Comparison of ENCODE assay signal across 8 cellular contexts in genomic region chr17:3913531-3914318, GRCh38. TPM values are rescaled to one million over a fixed set of nuclear protein-coding genes. Genes with fewer than 3 reads are reported as not detected.
DNase-seq lines count a peak whose midpoint lies in the region; ATAC-seq and TF ChIP-seq lines count a peak whose summit lies in the region.

No MANE protein-coding gene starts in this region.

- no peaks in the 10 kb centered on the region for H3K9me3 ChIP-seq in colonic mucosa

- no peak for TF ChIP-seq POLR2A in lower leg skin (IDR thresholded peaks at IDR 0.05)

- H3K4me3 ChIP-seq in colonic mucosa (no peak overlapping the region), lower leg skin (ENCODE audit: low read depth, poor library complexity, severe bottlenecking) (no peak overlapping the region)

- peak overlapping the region; percentile 71 to 75 for H3K9ac ChIP-seq in colonic mucosa (ENCODE audit: low read depth in 2 of 2, low read length in 2 of 2)

- no peaks in the 10 kb centered on the region for H3K27me3 Mint-ChIP-seq in activated CD4-positive, alpha-beta T cell treated with anti-CD3 and anti-CD28 coated beads, Interleukin-2, amount 10 ng/mL, durations not matched to agents 7 days and 5 days

- WGBS in lower leg skin, 2 donors = 33 to 44% methylated on average over 11 to 15 of the region's 17 CpGs

- no peaks in the 10 kb centered on the region for H3K36me3 ChIP-seq in colonic mucosa

- peak overlapping the region; percentile 10 for H3K27ac Mint-ChIP-seq in activated CD4-positive, alpha-beta T cell treated with anti-CD3 and anti-CD28 coated beads, Interleukin-2, amount 10 ng/mL, durations not matched to agents 7 days and 5 days

- peak; percentile 47 for ATAC-seq in HG02642 (IDR thresholded peaks at IDR 0.05; ENCODE audit: poor library complexity, unreplicated experiment)

- TF ChIP-seq CTCF in colonic mucosa (IDR thresholded peaks at IDR 0.05) (peak; percentile 94), lower leg skin (IDR thresholded peaks at IDR 0.05) (peak in 2 of 3 donors; percentile 56 to 64)

- intact Hi-C loops in colonic mucosa (cut with DNase I) = loop anchor here (10.0 kb wide), 1 partner anchor 161 kb away; no protein-coding TSS in a partner anchor
- intact Hi-C loops in lower leg skin (cut with DNase I; ENCODE audit: low total_unique reads) = loop anchor here (5.0 kb wide), 1 partner anchor 89 kb away; no protein-coding TSS in a partner anchor

- H3K27ac ChIP-seq in colonic mucosa = peak overlapping the region; percentile 63

- CTCF ChIA-PET in activated CD4-positive, alpha-beta T cell treated with anti-CD3 and anti-CD28 coated beads, Interleukin-2, amount 10 ng/mL, durations not matched to agents 7 days and 5 days (lab: Charles Lee) = interaction anchor here (0.6 to 3.5 kb wide), 42 partner anchors 9 to 263 kb away, joined by 3 to 21 read pairs (median 4); partner anchors contain the start of genes CAMKK1, CYB5D2, NCBP3 and ZZEF1

- peaks cover 18% of the 10 kb centered on the region for H3K4me1 ChIP-seq in colonic mucosa

- peaks cover 48% of the 10 kb centered on the region for H3K4me1 Mint-ChIP-seq in activated CD4-positive, alpha-beta T cell treated with anti-CD3 and anti-CD28 coated beads, Interleukin-2, amount 10 ng/mL, durations not matched to agents 7 days and 5 days

- no peak overlapping the region for H3K4me3 Mint-ChIP-seq in activated CD4-positive, alpha-beta T cell treated with anti-CD3 and anti-CD28 coated beads, Interleukin-2, amount 10 ng/mL, durations not matched to agents 7 days and 5 days

- peak; percentile 19 for DNase-seq in DMS153 treated with DMSO at 0.1 percent for 48 hours (lab: John Stamatoyannopoulos, UW; ENCODE audit: unreplicated experiment)
- no peak for DNase-seq in DMS153 (lab: John Stamatoyannopoulos, UW)
- peak; percentile 60 for DNase-seq in NCI-H226
- DNase-seq in activated CD4-positive, alpha-beta T cell treated with anti-CD3 and anti-CD28 coated beads, Interleukin-2, amount 10 ng/mL, durations not matched to agents 7 days and 5 days = peak; percentile 82
- DNase-seq in colonic mucosa = peak; percentile 82
- DNase-seq in lower leg skin (ENCODE audit: low spot score in 2 of 2) = peak; percentile 66 to 94
- DNase-seq in stimulated activated CD4-positive, alpha-beta T cell treated with anti-CD3 and anti-CD28 coated beads, Interleukin-4, amount 100 ng/mL, for 48 hours (ENCODE audit: low read depth in 2 of 2) = peak; percentile 72 to 85

- no peaks in the 10 kb centered on the region for H3K9me3 Mint-ChIP-seq in activated CD4-positive, alpha-beta T cell treated with anti-CD3 and anti-CD28 coated beads, Interleukin-2, amount 10 ng/mL, durations not matched to agents 7 days and 5 days

- POLR2A ChIA-PET in activated CD4-positive, alpha-beta T cell treated with anti-CD3 and anti-CD28 coated beads, Interleukin-2, amount 10 ng/mL, durations not matched to agents 7 days and 5 days (lab: Charles Lee) = no interaction called here

- no peaks in the 10 kb centered on the region for H3K27me3 ChIP-seq in colonic mucosa

- no peaks in the 10 kb centered on the region for H3K36me3 Mint-ChIP-seq in activated CD4-positive, alpha-beta T cell treated with anti-CD3 and anti-CD28 coated beads, Interleukin-2, amount 10 ng/mL, durations not matched to agents 7 days and 5 days (ENCODE audit: low read depth)

RNA-seq across cellular contexts. Expression of gene P2RX1, which starts 2.5 kb away (rescaled TPM):
- under 1 TPM in 1 of 2 experiments, not detected in 1; 0.12 TPM for total RNA-seq in activated CD4-positive, alpha-beta T cell treated with anti-CD3 and anti-CD28 coated beads, Interleukin-2, amount 10 ng/mL, durations not matched to agents 7 days and 5 days
- total RNA-seq in colonic mucosa (1 to 10 TPM; 2.7 to 4.8 TPM), lower leg skin (1 to 10 TPM in 2 of 4 donors, under 1 TPM in 2; 0.56 to 5.0 (median 1.0) TPM)

RNA-seq across cellular contexts. Expression of gene CAMKK1, which starts 20.9 kb away (rescaled TPM):
- total RNA-seq in activated CD4-positive, alpha-beta T cell treated with anti-CD3 and anti-CD28 coated beads, Interleukin-2, amount 10 ng/mL, durations not matched to agents 7 days and 5 days = 1 to 10 TPM; 3.4 to 4.0 TPM
- total RNA-seq in colonic mucosa (1 to 10 TPM; 3.6 to 7.2 TPM), lower leg skin (10 to 100 TPM in 3 of 4 donors, 1 to 10 TPM in 1; 7.3 to 21.2 (median 14.6) TPM)

RNA-seq across cellular contexts. Expression of gene ATP2A3, which starts 50.5 kb away (rescaled TPM):
- 100 to 1,000 TPM; 294 to 329 TPM for total RNA-seq in activated CD4-positive, alpha-beta T cell treated with anti-CD3 and anti-CD28 coated beads, Interleukin-2, amount 10 ng/mL, durations not matched to agents 7 days and 5 days
- total RNA-seq in colonic mucosa = 100 to 1,000 TPM; 197 to 308 TPM
- 10 to 100 TPM in 3 of 4 donors, 1 to 10 TPM in 1; 8.5 to 60.7 (median 36.4) TPM for total RNA-seq in lower leg skin
